24 cellular contexts compared by ENCODE assay signal in genomic region chr6:67854098-67854497, GRCh38.
"Had no signal": no experiment of that assay in that cellular context is flagged by ENCODE, and none has a peak within 500 bp of the region (broad histone marks: within the 10 kb centered on the region; RNA-seq: fewer than 3 reads in every experiment).

No MANE protein-coding gene starts in this region.

- H3K27me3 ChIP-seq: body of pancreas, gastroesophageal sphincter, heart right ventricle, right lobe of liver, stomach, upper lobe of left lung had no signal

- H2AFZ ChIP-seq: parathyroid adenoma had no signal

- H3K4me3 Mint-ChIP-seq: activated B cell treated with CpG ODN at 0.5 μM for 24 hours; activated CD8-positive, alpha-beta T cell treated with anti-CD3 and anti-CD28 coated beads for 36 hours; activated naive CD8-positive, alpha-beta T cell treated with anti-CD3 and anti-CD28 coated beads, Interleukin-2, amount 10 ng/mL, durations not matched to agents 7 days and 5 days; activated T-cell treated with anti-CD3 and anti-CD28 coated beads, Interleukin-2, amount 50 U/mL, for 24 hours; immature natural killer cell; memory B cell; naive thymus-derived CD4-positive, alpha-beta T cell; stimulated activated effector memory CD8-positive, alpha-beta T cell treated with anti-CD3 and anti-CD28 coated beads, Interleukin-12 subunit alpha, Interleukin-12 subunit beta, amount 100 ng/mL, for 72 hours had no signal

- H3K9ac ChIP-seq: parathyroid adenoma had no signal

- H3K36me3 ChIP-seq: gastroesophageal sphincter, heart right ventricle, right lobe of liver, stomach, upper lobe of left lung had no signal

- H3K4me1 ChIP-seq: body of pancreas, gastroesophageal sphincter, heart right ventricle, parathyroid adenoma, right lobe of liver, stomach, upper lobe of left lung had no signal

- FAIRE-seq: colon, endometrium had no signal

- H3K4me3 ChIP-seq: body of pancreas, gastroesophageal sphincter, heart right ventricle, right lobe of liver, stomach, upper lobe of left lung had no signal

- H3K4me1 Mint-ChIP-seq: activated B cell treated with CpG ODN at 0.5 μM for 24 hours; activated naive CD8-positive, alpha-beta T cell treated with anti-CD3 and anti-CD28 coated beads, Interleukin-2, amount 10 ng/mL, durations not matched to agents 7 days and 5 days; immature natural killer cell; memory B cell; naive thymus-derived CD4-positive, alpha-beta T cell; stimulated activated effector memory CD8-positive, alpha-beta T cell treated with anti-CD3 and anti-CD28 coated beads, Interleukin-12 subunit alpha, Interleukin-12 subunit beta, amount 100 ng/mL, for 72 hours had no signal

- DNase-seq: activated B cell treated with CpG ODN at 0.5 μM for 24 hours; activated CD4-positive, alpha-beta T cell treated with anti-CD3 and anti-CD28 coated beads for 4 hours; activated CD8-positive, alpha-beta T cell treated with anti-CD3 and anti-CD28 coated beads for 36 hours; activated naive CD4-positive, alpha-beta T cell treated with Interleukin-2 at 50 U/mL for 16 hours; activated naive CD8-positive, alpha-beta T cell treated with anti-CD3 and anti-CD28 coated beads, Interleukin-2, amount 10 ng/mL, durations not matched to agents 7 days and 5 days; activated T-cell treated with anti-CD3 and anti-CD28 coated beads, Interleukin-2, amount 50 U/mL, for 24 hours; amygdala; body of pancreas; central memory CD4-positive, alpha-beta T cell; heart right ventricle; immature natural killer cell; left ventricle myocardium superior; naive thymus-derived CD4-positive, alpha-beta T cell; right lobe of liver; stimulated activated CD4-positive, alpha-beta T cell treated with anti-CD3 and anti-CD28 coated beads, Interleukin-4, amount 100 ng/mL, for 24 hours; stomach; upper lobe of left lung had no signal

- H3K27ac ChIP-seq: body of pancreas, gastroesophageal sphincter, heart right ventricle, parathyroid adenoma, right lobe of liver, stomach, upper lobe of left lung had no signal

- H3K79me2 ChIP-seq: parathyroid adenoma had no signal

- H3K27ac Mint-ChIP-seq: activated B cell treated with CpG ODN at 0.5 μM for 24 hours; activated CD8-positive, alpha-beta T cell treated with anti-CD3 and anti-CD28 coated beads for 36 hours; activated naive CD8-positive, alpha-beta T cell treated with anti-CD3 and anti-CD28 coated beads, Interleukin-2, amount 10 ng/mL, durations not matched to agents 7 days and 5 days; activated T-cell treated with anti-CD3 and anti-CD28 coated beads, Interleukin-2, amount 50 U/mL, for 24 hours; activated T-helper 2 cell treated with anti-CD3 and anti-CD28 coated beads, Interferon-gamma antibody, Interleukin-2, Interleukin-4, amounts not matched to agents 10 μg/mL and 5 μg/mL and 100 μg/mL, durations not matched to agents 14 hours and 24 hours and 36 hours; immature natural killer cell; memory B cell; naive thymus-derived CD4-positive, alpha-beta T cell; stimulated activated effector memory CD8-positive, alpha-beta T cell treated with anti-CD3 and anti-CD28 coated beads, Interleukin-12 subunit alpha, Interleukin-12 subunit beta, amount 100 ng/mL, for 72 hours had no signal

- H3K36me3 Mint-ChIP-seq: activated naive CD8-positive, alpha-beta T cell treated with anti-CD3 and anti-CD28 coated beads, Interleukin-2, amount 10 ng/mL, durations not matched to agents 7 days and 5 days; memory B cell; naive thymus-derived CD4-positive, alpha-beta T cell; stimulated activated effector memory CD8-positive, alpha-beta T cell treated with anti-CD3 and anti-CD28 coated beads, Interleukin-12 subunit alpha, Interleukin-12 subunit beta, amount 100 ng/mL, for 72 hours had no signal

- H3K27me3 Mint-ChIP-seq: activated B cell treated with CpG ODN at 0.5 μM for 24 hours; activated CD8-positive, alpha-beta T cell treated with anti-CD3 and anti-CD28 coated beads for 36 hours; activated naive CD8-positive, alpha-beta T cell treated with anti-CD3 and anti-CD28 coated beads, Interleukin-2, amount 10 ng/mL, durations not matched to agents 7 days and 5 days; activated T-cell treated with anti-CD3 and anti-CD28 coated beads, Interleukin-2, amount 50 U/mL, for 24 hours; memory B cell; naive thymus-derived CD4-positive, alpha-beta T cell had no signal

- ATAC-seq: activated CD8-positive, alpha-beta T cell treated with anti-CD3 and anti-CD28 coated beads for 36 hours; body of pancreas; gastroesophageal sphincter; heart right ventricle; left ventricle myocardium superior; naive thymus-derived CD4-positive, alpha-beta T cell; right lobe of liver; stimulated activated effector memory CD8-positive, alpha-beta T cell treated with anti-CD3 and anti-CD28 coated beads, Interleukin-12 subunit alpha, Interleukin-12 subunit beta, amount 100 ng/mL, for 72 hours had no signal

- H3K9me3 ChIP-seq: body of pancreas, gastroesophageal sphincter, right lobe of liver, upper lobe of left lung had no signal
